12 cellular contexts compared by ENCODE assay signal in genomic region chr5:171421331-171422262, GRCh38. TPM values are rescaled to one million over a fixed set of nuclear protein-coding genes. Genes with fewer than 3 reads are reported as not detected.
DNase-seq lines count a peak whose midpoint lies in the region; ATAC-seq, FAIRE-seq and TF ChIP-seq lines count a peak whose summit lies in the region.
"Had no signal": no experiment of that assay in that cellular context is flagged by ENCODE, and none has a peak within 500 bp of the region (broad histone marks: within the 10 kb centered on the region; RNA-seq: fewer than 3 reads in every experiment).

No MANE protein-coding gene starts in this region.

- TF ChIP-seq POLR2A in uterus (IDR thresholded peaks at IDR 0.05), result no peak

- H3K9me3 ChIP-seq in astrocyte (ENCODE audit: insufficient read depth, low read depth, low read length), result no peaks in the 10 kb centered on the region
- no peaks in the 10 kb centered on the region for H3K9me3 ChIP-seq in uterus
- H3K9me3 ChIP-seq: BLaER1 treated with 17β-estradiol and CSF1 and Interleukin-3, amounts not matched to agents 10 nM and 100 nM had no signal

- peak; percentile 71 for DNase-seq in cardiac septum (ENCODE audit: low spot score)
- no peak for DNase-seq in left ventricle myocardium superior
- no peak for DNase-seq in astrocyte (ENCODE audit: low read depth)
- peak; percentile 78 for DNase-seq in mesenteric fat pad (ENCODE audit: low spot score)
- no peak for DNase-seq in dermis blood vessel endothelial cell
- DNase-seq in stimulated activated CD4-positive, alpha-beta T cell treated with anti-CD3 and anti-CD28 coated beads, Interleukin-4, amount 100 ng/mL, for 4 hours, result no peak
- no peak for DNase-seq in uterus
- DNase-seq: activated CD8-positive, alpha-beta memory T cell treated with anti-CD3 and anti-CD28 coated beads for 24 hours; effector CD8-positive, alpha-beta T cell; T1000 had no signal

- TF ChIP-seq CTCF in astrocyte (IDR thresholded peaks at IDR 0.05; ENCODE audit: insufficient read depth, low read depth, low read length) (no peak), uterus (IDR thresholded peaks at IDR 0.05) (no peak)

- H3K27ac ChIP-seq in astrocyte (ENCODE audit: low read depth, low read length), result no peak overlapping the region
- H3K27ac ChIP-seq in uterus, result no peak overlapping the region
- H3K27ac ChIP-seq: BLaER1 treated with 17β-estradiol and CSF1 and Interleukin-3, amounts not matched to agents 10 nM and 100 nM had no signal

- H3K36me3 Mint-ChIP-seq in astrocyte (ENCODE audit: low read depth, unreplicated experiment), result no peaks in the 10 kb centered on the region

- peak overlapping the region; percentile 93 for H3K4me2 ChIP-seq in astrocyte (ENCODE audit: low read length)

- no peaks in the 10 kb centered on the region for H3K79me2 ChIP-seq in astrocyte (ENCODE audit: insufficient read depth, low read length)

- H2AFZ ChIP-seq in astrocyte (ENCODE audit: low read depth, low read length), result no peak overlapping the region

- peaks cover 49% of the 10 kb centered on the region for H4K20me1 ChIP-seq in astrocyte (ENCODE audit: insufficient read depth, low read length)

- ATAC-seq in left ventricle myocardium superior, result no peak
- ATAC-seq in activated CD4-positive, CD25-positive, alpha-beta regulatory T cell treated with anti-CD3 and anti-CD28 coated beads, Interleukin-2, amount 50 U/mL, for 24 hours, result no peak

- intact Hi-C loops in cardiac septum (cut with DNase I), result loop anchor here (2.0 to 5.0 kb wide), 3 partner anchors 61 to 176 kb away; no protein-coding TSS in a partner anchor
- intact Hi-C loops in left ventricle myocardium superior (cut with micrococcal nuclease), result no loop called here
- intact Hi-C loops in uterus (cut with DNase I; ENCODE audit: low total_unique reads), result loop anchor here (5.0 kb wide), 1 partner anchor 481 kb away; no protein-coding TSS in a partner anchor

- no peak for FAIRE-seq in astrocyte (lab: Jason Lieb, UNC)

- H3K4me3 Mint-ChIP-seq in astrocyte (ENCODE audit: unreplicated experiment), result no peak overlapping the region

- peaks cover 6% of the 10 kb centered on the region for H3K4me1 Mint-ChIP-seq in astrocyte (ENCODE audit: low read depth, unreplicated experiment)

- H3K4me1 ChIP-seq in astrocyte (ENCODE audit: insufficient read depth, low read length) (peaks cover 10% of the 10 kb centered on the region), uterus (peaks cover 0 to 18% of the 10 kb centered on the region in 2 donors)

- H3K27me3 ChIP-seq in astrocyte (ENCODE audit: insufficient read depth, low read length) (peaks cover 11% of the 10 kb centered on the region), uterus (peaks cover 0 to 6% of the 10 kb centered on the region in 2 donors)

- no peak overlapping the region for H3K9ac ChIP-seq in astrocyte (ENCODE audit: low read length)

- peaks cover 8% of the 10 kb centered on the region for H3K27me3 Mint-ChIP-seq in astrocyte (ENCODE audit: low read depth, unreplicated experiment)

- H3K4me3 ChIP-seq in astrocyte (ENCODE audit: insufficient read depth, low read depth, low read length) (no peak overlapping the region), uterus (no peak overlapping the region)

- H3K36me3 ChIP-seq in astrocyte (ENCODE audit: insufficient read depth, low read length), result no peaks in the 10 kb centered on the region
- no peaks in the 10 kb centered on the region for H3K36me3 ChIP-seq in uterus
- H3K36me3 ChIP-seq: BLaER1 treated with 17β-estradiol and CSF1 and Interleukin-3, amounts not matched to agents 10 nM and 100 nM had no signal

- H3K27ac Mint-ChIP-seq in astrocyte (ENCODE audit: unreplicated experiment), result no peak overlapping the region

- H3K9me3 Mint-ChIP-seq in astrocyte (ENCODE audit: unreplicated experiment), result no peaks in the 10 kb centered on the region

RNA-seq across cellular contexts. Expression of gene FGF18, which starts 2.1 kb away (rescaled TPM):
- total RNA-seq in cardiac septum (22.4 TPM), left ventricle myocardium superior (18.5 TPM), astrocyte (0.89 and 1.2 TPM in 2 replicates), mesenteric fat pad (1.7 TPM), dermis blood vessel endothelial cell (not detected in 2 replicates), uterus (1 to 10 TPM in 2 of 4 donors, not detected in 2; 1.4 to 3.0 TPM)

RNA-seq across cellular contexts. Expression of gene NPM1, which starts 33.9 kb away (rescaled TPM):
- total RNA-seq in cardiac septum (412 TPM), left ventricle myocardium superior (420 TPM), astrocyte (1,191 and 1,219 TPM in 2 replicates), mesenteric fat pad (526 TPM), dermis blood vessel endothelial cell (1,135 and 1,923 TPM in 2 replicates), uterus (over 10,000 TPM in 1 of 4 donors, 1,000 to 10,000 TPM in 3; 1,265 to 21,851 (median 1,493) TPM)

Comparison
In these comparisons a context has a peak if more than half of its experiments do, and no peak if none do; other contexts are left out.
1. DNase-seq: peak in cardiac septum (single experiment) and mesenteric fat pad (single experiment); none in left ventricle myocardium superior (single experiment), astrocyte (single experiment), dermis blood vessel endothelial cell (single experiment), stimulated activated CD4-positive, alpha-beta T cell treated with anti-CD3 and anti-CD28 coated beads, Interleukin-4, amount 100 ng/mL, for 4 hours (0 of 2) and uterus (0 of 2).